In the genomic region with DNA sequence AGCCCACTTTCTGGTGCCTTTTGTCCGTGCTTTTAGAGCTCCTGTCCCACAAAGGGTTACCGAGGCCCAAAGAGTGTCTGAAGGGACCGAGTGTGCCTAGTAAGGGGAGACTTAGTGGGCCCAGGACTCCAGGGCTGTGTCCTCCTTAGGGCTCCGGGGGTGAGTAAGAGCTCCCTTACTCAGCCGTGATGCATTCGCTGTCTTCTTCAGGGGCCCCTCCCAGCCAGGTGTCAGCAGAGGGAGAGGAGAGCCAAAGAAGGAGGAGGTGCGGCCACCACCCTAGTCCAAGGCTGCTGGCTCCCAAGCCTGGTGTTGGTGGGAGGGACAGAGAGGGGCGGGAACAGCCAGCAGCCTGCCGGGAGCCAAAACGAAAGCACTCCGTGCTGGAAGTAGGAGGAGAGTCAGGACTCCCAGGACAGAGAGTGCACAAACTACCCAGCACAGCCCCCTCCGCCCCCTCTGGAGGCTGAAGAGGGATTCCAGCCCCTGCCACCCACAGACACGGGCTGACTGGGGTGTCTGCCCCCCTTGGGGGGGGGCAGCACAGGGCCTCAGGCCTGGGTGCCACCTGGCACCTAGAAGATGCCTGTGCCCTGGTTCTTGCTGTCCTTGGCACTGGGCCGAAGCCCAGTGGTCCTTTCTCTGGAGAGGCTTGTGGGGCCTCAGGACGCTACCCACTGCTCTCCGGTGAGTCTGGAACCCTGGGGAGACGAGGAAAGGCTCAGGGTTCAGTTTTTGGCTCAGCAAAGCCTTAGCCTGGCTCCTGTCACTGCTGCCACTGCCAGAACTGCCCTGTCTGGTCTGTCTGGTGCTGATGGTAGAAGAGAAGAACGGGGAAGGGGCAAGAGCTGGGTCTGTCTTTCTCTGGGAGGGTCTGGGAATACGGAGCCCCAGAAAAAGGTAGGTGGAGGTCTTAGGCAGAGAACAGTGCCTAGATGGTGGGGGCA, we compare ENCODE assay signal across 8 cellular contexts. TPM values are rescaled to one million over a fixed set of nuclear protein-coding genes. Genes with fewer than 3 reads are reported as not detected.
DNase-seq lines count a peak whose midpoint lies in the region; ATAC-seq and TF ChIP-seq lines count a peak whose summit lies in the region.

A gene with protein sequence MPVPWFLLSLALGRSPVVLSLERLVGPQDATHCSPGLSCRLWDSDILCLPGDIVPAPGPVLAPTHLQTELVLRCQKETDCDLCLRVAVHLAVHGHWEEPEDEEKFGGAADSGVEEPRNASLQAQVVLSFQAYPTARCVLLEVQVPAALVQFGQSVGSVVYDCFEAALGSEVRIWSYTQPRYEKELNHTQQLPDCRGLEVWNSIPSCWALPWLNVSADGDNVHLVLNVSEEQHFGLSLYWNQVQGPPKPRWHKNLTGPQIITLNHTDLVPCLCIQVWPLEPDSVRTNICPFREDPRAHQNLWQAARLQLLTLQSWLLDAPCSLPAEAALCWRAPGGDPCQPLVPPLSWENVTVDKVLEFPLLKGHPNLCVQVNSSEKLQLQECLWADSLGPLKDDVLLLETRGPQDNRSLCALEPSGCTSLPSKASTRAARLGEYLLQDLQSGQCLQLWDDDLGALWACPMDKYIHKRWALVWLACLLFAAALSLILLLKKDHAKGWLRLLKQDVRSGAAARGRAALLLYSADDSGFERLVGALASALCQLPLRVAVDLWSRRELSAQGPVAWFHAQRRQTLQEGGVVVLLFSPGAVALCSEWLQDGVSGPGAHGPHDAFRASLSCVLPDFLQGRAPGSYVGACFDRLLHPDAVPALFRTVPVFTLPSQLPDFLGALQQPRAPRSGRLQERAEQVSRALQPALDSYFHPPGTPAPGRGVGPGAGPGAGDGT (plus strand): TSS at position 365 of the 947 bp plus-strand sequence. CDS start 218 bp downstream, at position 583.

- no peaks in the 10 kb centered on the region; the same call in 1 of the 2 replicates for H3K27me3 Mint-ChIP-seq in HFFc6 (ENCODE audit: insufficient read depth)

- ATAC-seq in Right ventricle myocardium inferior: peak; percentile 93
- ATAC-seq in GM21786 (IDR thresholded peaks at IDR 0.05; ENCODE audit: unreplicated experiment): no peak

- TF ChIP-seq POLR2A in uterus (IDR thresholded peaks at IDR 0.05): peak; percentile 78 to 80

- DNase-seq in AG20443 (ENCODE audit: low spot score): peak; percentile 93
- peak; percentile 95 for DNase-seq in HFFc6
- DNase-seq in amniotic epithelial cell (ENCODE audit: low read depth): peak; percentile 76
- DNase-seq in Right ventricle myocardium inferior (ENCODE audit: missing footprints): peak; percentile 90
- peak; percentile 93 to 96 for DNase-seq in uterus

- peak within 1 kb of the TSS; percentile 98 for H3K4me2 ChIP-seq in OCI-LY3 (ENCODE audit: low read length)

- H3K9me3 Mint-ChIP-seq in HFFc6: no peaks in the 10 kb centered on the region

- H3K4me3 ChIP-seq in OCI-LY3 (ENCODE audit: low read length) (peak within 1 kb of the TSS; percentile 87), neutrophil (ENCODE audit: low read depth in 1 of 2, low read length in 1 of 2) (peak within 1 kb of the TSS; percentile 66 to 70), uterus (peak within 1 kb of the TSS; percentile 58 to 85)

- TF ChIP-seq CTCF in HFFc6 (IDR thresholded peaks at IDR 0.05) (peak; percentile 9; the same call in 1 of the 2 replicates), OCI-LY3 (IDR thresholded peaks at IDR 0.05; ENCODE audit: low read depth, low read length) (no peak), neutrophil (IDR thresholded peaks at IDR 0.05) (no peak), uterus (IDR thresholded peaks at IDR 0.05) (peak in 2 of 4 experiments; percentile 2 to 9)

- H3K27ac Mint-ChIP-seq in HFFc6: peak within 1 kb of the TSS; percentile 93

- H3K4me1 Mint-ChIP-seq in HFFc6 (ENCODE audit: low read depth): peaks cover 32% of the 10 kb centered on the region

- H4K20me1 ChIP-seq in OCI-LY3 (ENCODE audit: insufficient read depth, low read length): no peaks in the 10 kb centered on the region

- H3K4me1 ChIP-seq in OCI-LY3 (ENCODE audit: low read length) (peaks cover 16% of the 10 kb centered on the region), neutrophil (ENCODE audit: control insufficient read depth in 1 of 2, insufficient read depth in 1 of 2, low read depth in 1 of 2, low read length in 1 of 2) (peaks cover 32% of the 10 kb centered on the region in 2 experiments), uterus (peaks cover 4 to 14% of the 10 kb centered on the region in 2 donors)

- H3K27me3 ChIP-seq in OCI-LY3 (ENCODE audit: low read depth, low read length) (no peaks in the 10 kb centered on the region), neutrophil (no peaks in the 10 kb centered on the region), uterus (no peaks in the 10 kb centered on the region)

- H3K9me3 ChIP-seq in OCI-LY3 (ENCODE audit: insufficient read depth, low read length): no peaks in the 10 kb centered on the region
- no peaks in the 10 kb centered on the region for H3K9me3 ChIP-seq in neutrophil
- H3K9me3 ChIP-seq in uterus: no peaks in the 10 kb centered on the region

- H2AFZ ChIP-seq in OCI-LY3 (ENCODE audit: low read depth, low read length): peak within 1 kb of the TSS; percentile 84; the same call in 1 of the 2 replicates

- peak within 1 kb of the TSS; percentile 71 for H3K9ac ChIP-seq in OCI-LY3 (ENCODE audit: low read length)

- peak within 1 kb of the TSS; percentile 88 for H3K4me3 Mint-ChIP-seq in HFFc6

- H3K36me3 ChIP-seq in OCI-LY3 (replicated peaks; ENCODE audit: low read depth, low read length): no peaks in the 10 kb centered on the region
- H3K36me3 ChIP-seq in neutrophil: no peaks in the 10 kb centered on the region
- no peaks in the 10 kb centered on the region for H3K36me3 ChIP-seq in uterus

- intact Hi-C loops in Right ventricle myocardium inferior (cut with DNase I): loop anchor here (2.0 to 10.0 kb wide), 3 partner anchors 26 to 412 kb away; a partner anchor contains a TSS
- intact Hi-C loops in uterus (cut with DNase I; ENCODE audit: low total_unique reads): loop anchor here (10.0 kb wide), 1 partner anchor 52 kb away; no protein-coding TSS in a partner anchor

- H3K79me2 ChIP-seq in OCI-LY3 (ENCODE audit: low read length): no peaks in the 10 kb centered on the region

- H3K27ac ChIP-seq in OCI-LY3 (ENCODE audit: low read length) (no peak within 1 kb of the TSS), neutrophil (no peak within 1 kb of the TSS), uterus (peak within 1 kb of the TSS; percentile 90 to 93)

- H3K36me3 Mint-ChIP-seq in HFFc6 (ENCODE audit: low read depth): no peaks in the 10 kb centered on the region; the same call in 1 of the 2 replicates

RNA-seq across cellular contexts. Expression of the gene that starts here (rescaled TPM):
- 10 to 100 TPM; 26.3 to 33.6 (median 29.6) TPM for total RNA-seq in HFFc6 (2021; fragmentation: NEBNext Ultra II Directional; extraction: Animal tissue kit (Norgen Biotek cat#: 25700))
- 33.7 TPM for total RNA-seq in Right ventricle myocardium inferior
- total RNA-seq in uterus: 10 to 100 TPM in 3 of 4 donors, 1 to 10 TPM in 1; 9.7 to 63.7 (median 33.9) TPM

Comparison
In these comparisons a context has a peak if more than half of its experiments do, and no peak if none do; other contexts are left out.
1. H3K27ac ChIP-seq: peak in uterus (2 of 2); none in OCI-LY3 (single experiment) and neutrophil (single experiment).
2. Peak in every context shown above with its lines, with median percentiles within 50 percentile points of each other: DNase-seq and H3K4me3 ChIP-seq.